ENCODE assay signal across 1 cellular context in genomic region chr19:21767065-21767800, GRCh38.
TF ChIP-seq lines count a peak whose summit lies in the region.

ZNF100 (minus strand) TSS chr19:21767579; CDS start chr19:21767429, 150 bp downstream.

TF ChIP-seq in H1, 55 proteins besides CTCF, POLR2A, EP300 and RAD21 (continued from another document):
- TF ChIP-seq CTBP2 (IDR thresholded peaks at IDR 0.05; ENCODE audit: borderline replicate concordance, insufficient read depth, insufficient read length, low read length): no peak
- no peak for TF ChIP-seq MAFK (IDR thresholded peaks at IDR 0.05; ENCODE audit: low read depth, low read length)
- TF ChIP-seq TAF1 (IDR thresholded peaks at IDR 0.05; ENCODE audit: low read depth, low read length): peak; percentile 96
- no peak for TF ChIP-seq EZH2 (IDR thresholded peaks at IDR 0.05; ENCODE audit: low read depth, low read length, severe bottlenecking)
- TF ChIP-seq SP4 (IDR thresholded peaks at IDR 0.05; ENCODE audit: low read length): peak; percentile 71; the same call in 1 of the 2 replicates
- peak; percentile 91 for TF ChIP-seq TBP (IDR thresholded peaks at IDR 0.05; ENCODE audit: low read depth, low read length)
- peak; percentile 80 for TF ChIP-seq ASH2L (IDR thresholded peaks at IDR 0.05; ENCODE audit: low read length)
TF ChIP-seq in H1: peak in this region for 16.
